Comparison of ENCODE assay signal across 18 cellular contexts in genomic region chr4:90857081-90857820, GRCh38.
A peak's percentile ranks its signal among the peaks of the same experiment; 100 is the strongest.
DNase-seq lines count a peak whose midpoint lies in the region; ATAC-seq, FAIRE-seq and TF ChIP-seq lines count a peak whose summit lies in the region.
"Had no signal": no experiment of that assay in that cellular context is flagged by ENCODE, and none has a peak within 500 bp of the region (broad histone marks: within the 10 kb centered on the region; RNA-seq: fewer than 3 reads in every experiment).

No MANE protein-coding gene starts in this region.

- no peak for TF ChIP-seq CTCF in GM23338 (conservative IDR thresholded peaks at IDR 0.05; ENCODE audit: low read depth in 2 of 2)
- TF ChIP-seq CTCF in H1 (IDR thresholded peaks at IDR 0.05; ENCODE audit: control extremely low read depth in 1 of 3, insufficient read depth in 1 of 3, low read depth in 1 of 3, low read length in 3 of 3): no peak
- TF ChIP-seq CTCF in HFFc6 (IDR thresholded peaks at IDR 0.05): no peak

- DNase-seq in GM23338 (ENCODE audit: low spot score) (no peak), SK-MEL-5 (ENCODE audit: low read depth, low spot score) (peak; percentile 1), H1 (ENCODE audit: low read depth in 1 of 2, low spot score in 2 of 2) (no peak), HFFc6 (no peak), GOT3 (lab: John Stamatoyannopoulos, UW) (no peak)
- DNase-seq: Calu3; CD8-positive, alpha-beta T cell; DMS79 treated with DMSO at 0.1 percent for 48 hours; GM23248; HCEC 1CT; IMR-90 had no signal

- H3K4me3 ChIP-seq in GM23338 (no peak overlapping the region), H1 (ENCODE audit: extremely low read depth in 1 of 4, insufficient read depth in 2 of 4, low read depth in 3 of 4, low read length in 4 of 4) (no peak overlapping the region)
- H3K4me3 ChIP-seq: BLaER1 treated with 17β-estradiol and CSF1 and Interleukin-3, amounts not matched to agents 10 nM and 100 nM; GM12878; GM23248; K562 had no signal

- ATAC-seq in GM23338 (no peak), GM21737 (IDR thresholded peaks at IDR 0.05; ENCODE audit: unreplicated experiment) (no peak)
- ATAC-seq: CD8-positive, alpha-beta T cell; GM12878; K562 had no signal

- no peaks in the 10 kb centered on the region for H3K79me1 ChIP-seq in H1 (ENCODE audit: low read depth, low read length)

- no peak overlapping the region for H2BK5ac ChIP-seq in H1 (ENCODE audit: low read depth, low read length)

- H3K4ac ChIP-seq in H1 (replicated peaks; ENCODE audit: insufficient read length, low read depth, low read length): no peak overlapping the region

- no peaks in the 10 kb centered on the region for H3K9me2 ChIP-seq in GM23338 (ENCODE audit: insufficient read depth)

- H3K18ac ChIP-seq in H1 (ENCODE audit: extremely low read depth, low read length): no peak overlapping the region

- H3K36me3 ChIP-seq in GM23338 (ENCODE audit: insufficient read depth): no peaks in the 10 kb centered on the region
- no peaks in the 10 kb centered on the region for H3K36me3 ChIP-seq in H1 (ENCODE audit: control insufficient read depth in 2 of 4, insufficient read depth in 4 of 4, low read length in 3 of 4)
- H3K36me3 ChIP-seq: BLaER1 treated with 17β-estradiol and CSF1 and Interleukin-3, amounts not matched to agents 10 nM and 100 nM had no signal

- no peak overlapping the region for H3K9ac ChIP-seq in H1 (replicated peaks in 1 of 4; ENCODE audit: extremely low read depth in 1 of 4, low read depth in 3 of 4, low read length in 3 of 4)
- H3K9ac ChIP-seq: BLaER1 treated with 17β-estradiol and CSF1 and Interleukin-3, amounts not matched to agents 10 nM and 100 nM; GM23248 had no signal

- no peaks in the 10 kb centered on the region for H3K9me3 ChIP-seq in H1 (ENCODE audit: insufficient read depth in 2 of 2, low read depth in 1 of 2, low read length in 1 of 2)
- H3K9me3 ChIP-seq: BLaER1 treated with 17β-estradiol and CSF1 and Interleukin-3, amounts not matched to agents 10 nM and 100 nM had no signal

- no peak overlapping the region for H4K5ac ChIP-seq in H1 (ENCODE audit: insufficient read length, low read depth, low read length)

- no peak for TF ChIP-seq POLR2A in H1 (IDR thresholded peaks at IDR 0.05; ENCODE audit: control extremely low read depth in 1 of 2, low read depth in 2 of 2, low read length in 2 of 2)

- peak overlapping the region; percentile 64; the same call in 1 of the 2 replicates for H2AFZ ChIP-seq in GM23338
- peak overlapping the region; percentile 55; the same call in 1 of the 2 replicates for H2AFZ ChIP-seq in H1 (ENCODE audit: low read length)
- H2AFZ ChIP-seq: GM23248 had no signal

- no peak overlapping the region for H3K27ac Mint-ChIP-seq in GM23338
- H3K27ac Mint-ChIP-seq in HFFc6: no peak overlapping the region
- H3K27ac Mint-ChIP-seq: B cell; CD8-positive, alpha-beta T cell had no signal

- no peak for FAIRE-seq in H1 (lab: Jason Lieb, UNC)
- FAIRE-seq: GM12878, GM19239, HTR-8/SVneo, K562 had no signal

- no peak for TF ChIP-seq EP300 in H1 (IDR thresholded peaks at IDR 0.05; ENCODE audit: borderline replicate concordance in 1 of 2, low read depth in 2 of 2, low read length in 2 of 2)

- H3K9me3 Mint-ChIP-seq in GM23338 (no peaks in the 10 kb centered on the region), HFFc6 (peaks cover 25% of the 10 kb centered on the region; the same call in 1 of the 2 replicates)

- no peak overlapping the region for H4K91ac ChIP-seq in H1 (replicated peaks; ENCODE audit: insufficient read length, low read length)

- H2BK15ac ChIP-seq in H1 (ENCODE audit: low read length): no peak overlapping the region

- POLR2A ChIA-PET in H1 (lab: Charles Lee; ENCODE audit: partially characterized antibody): interaction anchor here (1.2 kb wide), 1 partner anchor 22 kb away, joined by 3 read pairs; no protein-coding TSS in a partner anchor

- H3K27ac ChIP-seq in GM23338 (ENCODE audit: low read depth): no peak overlapping the region
- no peak overlapping the region for H3K27ac ChIP-seq in H1 (ENCODE audit: low read depth, low read length)
- H3K27ac ChIP-seq: BLaER1 treated with 17β-estradiol and CSF1 and Interleukin-3, amounts not matched to agents 10 nM and 100 nM; GM23248 had no signal

- H3K4me1 Mint-ChIP-seq in GM23338: peaks cover 9% of the 10 kb centered on the region; the same call in 2 of the 3 replicates
- H3K4me1 Mint-ChIP-seq in HFFc6 (ENCODE audit: low read depth): no peaks in the 10 kb centered on the region
- H3K4me1 Mint-ChIP-seq: B cell had no signal

- H3K36me3 Mint-ChIP-seq in GM23338 (ENCODE audit: low read depth): no peaks in the 10 kb centered on the region
- no peaks in the 10 kb centered on the region for H3K36me3 Mint-ChIP-seq in HFFc6 (ENCODE audit: low read depth)
- H3K36me3 Mint-ChIP-seq: CD8-positive, alpha-beta T cell had no signal

- in situ Hi-C loops in SK-MEL-5 (cut with HindIII; ENCODE audit: low pct_unique_long_range_greater_than_20kb, low sequenced_read_pairs): no loop called here

- TF ChIP-seq RAD21 in H1 (IDR thresholded peaks at IDR 0.05 in 1 of 2, conservative IDR thresholded peaks at IDR 0.05 in 1 of 2; ENCODE audit: low read depth in 2 of 2, low read length in 2 of 2): no peak

- H2BK20ac ChIP-seq in H1 (ENCODE audit: low read length): no peak overlapping the region

- CTCF ChIA-PET in H1 (lab: Charles Lee; ENCODE audit: partially characterized antibody): interaction anchor here (0.8 to 0.9 kb wide), 2 partner anchors 16 to 325 kb away, joined by 3 read pairs; no protein-coding TSS in a partner anchor

- WGBS in H1 (ENCODE audit: extremely low coverage in 1 of 2, insufficient coverage in 1 of 2, insufficient read length in 1 of 2, insufficient replicate concordance in 2 of 2, low coverage in 1 of 2, low lambda C conversion rate in 2 of 2, missing lambda C conversion rate in 1 of 2), 2 experiments: 94% methylated on average over 2 of the region's 2 CpGs; no CpG with 5 or more reads in 1 of the 2 experiments

- no peak overlapping the region for H3K4me2 ChIP-seq in GM23338
- no peak overlapping the region for H3K4me2 ChIP-seq in H1 (ENCODE audit: insufficient read depth in 1 of 2, low read depth in 2 of 2, low read length in 2 of 2)
- H3K4me2 ChIP-seq: BLaER1 treated with 17β-estradiol and CSF1 and Interleukin-3, amounts not matched to agents 10 nM and 100 nM had no signal

- H3K4me3 Mint-ChIP-seq in GM23338: no peak overlapping the region
- H3K4me3 Mint-ChIP-seq in HFFc6: no peak overlapping the region
- H3K4me3 Mint-ChIP-seq: B cell; CD8-positive, alpha-beta T cell had no signal

- no peak overlapping the region for H3K23ac ChIP-seq in H1 (ENCODE audit: insufficient read length)

- no peak overlapping the region for H2BK120ac ChIP-seq in H1 (replicated peaks; ENCODE audit: low read depth, low read length)

- H3K27me3 Mint-ChIP-seq in GM23338 (ENCODE audit: insufficient read depth, low read depth, poor library complexity) (no peaks in the 10 kb centered on the region), HFFc6 (ENCODE audit: insufficient read depth) (no peaks in the 10 kb centered on the region)
- H3K27me3 Mint-ChIP-seq: B cell had no signal

- no peak overlapping the region for H4K8ac ChIP-seq in H1 (ENCODE audit: extremely low read depth, insufficient read depth, low read length)

- 0 out of 2 replicates have a peak, but pooled peaks cover under 1% of the 10 kb centered on the region for H3K4me1 ChIP-seq in GM23338 (ENCODE audit: insufficient read depth)
- H3K4me1 ChIP-seq in H1 (replicated peaks in 1 of 4; ENCODE audit: control insufficient read depth in 3 of 4, insufficient read depth in 4 of 4, low read length in 3 of 4): no peaks in the 10 kb centered on the region; a peak in 1 of 7 replicates
- H3K4me1 ChIP-seq: BLaER1 treated with 17β-estradiol and CSF1 and Interleukin-3, amounts not matched to agents 10 nM and 100 nM had no signal

- H3K14ac ChIP-seq in H1 (ENCODE audit: insufficient read length): no peak overlapping the region

- peak overlapping the region; percentile 35; the same call in 1 of the 2 replicates for H2BK12ac ChIP-seq in H1 (ENCODE audit: low read depth, low read length)

- H3K79me2 ChIP-seq in GM23338 (replicated peaks; ENCODE audit: insufficient read depth) (no peaks in the 10 kb centered on the region), H1 (ENCODE audit: control insufficient read depth in 1 of 2, insufficient read depth in 2 of 2, low read length in 2 of 2) (no peaks in the 10 kb centered on the region)

- H3K56ac ChIP-seq in H1 (replicated peaks; ENCODE audit: insufficient read length, low read depth, low read length): no peak overlapping the region

- H2AK5ac ChIP-seq in H1 (ENCODE audit: low read depth, low read length): no peak overlapping the region

- H3K23me2 ChIP-seq in H1 (ENCODE audit: low read depth, low read length): no peaks in the 10 kb centered on the region

- H3F3A ChIP-seq in GM23338 (replicated peaks; ENCODE audit: low read depth): no peaks in the 10 kb centered on the region

- no peaks in the 10 kb centered on the region for H3K27me3 ChIP-seq in GM23338 (ENCODE audit: insufficient read depth)
- no peaks in the 10 kb centered on the region for H3K27me3 ChIP-seq in H1 (replicated peaks in 1 of 4; ENCODE audit: control insufficient read depth in 3 of 4, extremely low read depth in 1 of 4, insufficient read depth in 3 of 4, low read length in 3 of 4)
- H3K27me3 ChIP-seq: BLaER1 treated with 17β-estradiol and CSF1 and Interleukin-3, amounts not matched to agents 10 nM and 100 nM had no signal

- H4K20me1 ChIP-seq in GM23338 (replicated peaks; ENCODE audit: insufficient read depth) (no peaks in the 10 kb centered on the region), H1 (replicated peaks in 1 of 2; ENCODE audit: control insufficient read depth in 1 of 2, insufficient read depth in 2 of 2, low read length in 2 of 2) (no peaks in the 10 kb centered on the region)
- H4K20me1 ChIP-seq: BLaER1 treated with 17β-estradiol and CSF1 and Interleukin-3, amounts not matched to agents 10 nM and 100 nM had no signal

TF ChIP-seq in GM23338, 12 proteins besides CTCF, POLR2A, EP300 and RAD21 (continues in another document):
- no peak for TF ChIP-seq CREB1 (CRISPR knock-in tag; IDR thresholded peaks at IDR 0.05; ENCODE audit: low read depth)
- no peak for TF ChIP-seq ZNF114 (CRISPR knock-in tag; IDR thresholded peaks at IDR 0.05)
